ENCODE assay signal across 9 cellular contexts in genomic region chrX:71195959-71196727, GRCh38. TPM values are rescaled to one million over a fixed set of nuclear protein-coding genes. Genes with fewer than 3 reads are reported as not detected.
DNase-seq lines count a peak whose midpoint lies in the region; ATAC-seq and TF ChIP-seq lines count a peak whose summit lies in the region.
"Had no signal": no experiment of that assay in that cellular context is flagged by ENCODE, and none has a peak within 500 bp of the region (broad histone marks: within the 10 kb centered on the region; RNA-seq: fewer than 3 reads in every experiment).

No MANE protein-coding gene starts in this region.

- no peaks in the 10 kb centered on the region for H3K9me3 Mint-ChIP-seq in activated CD4-positive, alpha-beta T cell treated with anti-CD3 and anti-CD28 coated beads, Interleukin-2, amount 10 ng/mL, durations not matched to agents 24 days and 14 days
- H3K9me3 Mint-ChIP-seq in T-helper 1 cell treated with Interleukin-12 subunit alpha and Interleukin-12 subunit beta and Interleukin-4 antibody, amounts not matched to agents 30 μg/mL and 1 μg/mL, for 36 hours: no peaks in the 10 kb centered on the region
- H3K9me3 Mint-ChIP-seq in nephron: peaks cover 7% of the 10 kb centered on the region

- H3K27me3 Mint-ChIP-seq in activated CD4-positive, alpha-beta T cell treated with anti-CD3 and anti-CD28 coated beads, Interleukin-2, amount 10 ng/mL, durations not matched to agents 24 days and 14 days: no peaks in the 10 kb centered on the region
- H3K27me3 Mint-ChIP-seq in T-helper 1 cell treated with Interleukin-12 subunit alpha and Interleukin-12 subunit beta and Interleukin-4 antibody, amounts not matched to agents 30 μg/mL and 1 μg/mL, for 36 hours (ENCODE audit: low read depth): no peaks in the 10 kb centered on the region
- no peaks in the 10 kb centered on the region for H3K27me3 Mint-ChIP-seq in nephron (ENCODE audit: low read depth)

- H3K4me1 Mint-ChIP-seq in activated CD4-positive, alpha-beta T cell treated with anti-CD3 and anti-CD28 coated beads, Interleukin-2, amount 10 ng/mL, durations not matched to agents 24 days and 14 days: peaks cover 24% of the 10 kb centered on the region
- peaks cover 26% of the 10 kb centered on the region for H3K4me1 Mint-ChIP-seq in T-helper 1 cell treated with Interleukin-12 subunit alpha and Interleukin-12 subunit beta and Interleukin-4 antibody, amounts not matched to agents 30 μg/mL and 1 μg/mL, for 36 hours (ENCODE audit: low read depth)
- H3K4me1 Mint-ChIP-seq in nephron: peaks cover 6% of the 10 kb centered on the region

- H3K36me3 Mint-ChIP-seq in activated CD4-positive, alpha-beta T cell treated with anti-CD3 and anti-CD28 coated beads, Interleukin-2, amount 10 ng/mL, durations not matched to agents 24 days and 14 days (ENCODE audit: low read depth): peaks cover 3% of the 10 kb centered on the region
- peaks cover 9% of the 10 kb centered on the region for H3K36me3 Mint-ChIP-seq in T-helper 1 cell treated with Interleukin-12 subunit alpha and Interleukin-12 subunit beta and Interleukin-4 antibody, amounts not matched to agents 30 μg/mL and 1 μg/mL, for 36 hours (ENCODE audit: low read depth)
- no peaks in the 10 kb centered on the region for H3K36me3 Mint-ChIP-seq in nephron (ENCODE audit: low read depth)

- in situ Hi-C loops in HAP-1 (cut with MboI; ENCODE audit: low sequenced_read_pairs): loop anchor here (25.0 kb wide), 1 partner anchor 734 kb away; no protein-coding TSS in a partner anchor

- intact Hi-C loops in activated CD4-positive, alpha-beta T cell treated with anti-CD3 and anti-CD28 coated beads, Interleukin-2, amount 10 ng/mL, durations not matched to agents 24 days and 14 days (cut with micrococcal nuclease): loop anchor here (1.0 to 5.0 kb wide), 3 partner anchors 14 to 87 kb away; partner anchors contain the start of genes NONO and ZMYM3

- no peaks in the 10 kb centered on the region for H3K9me3 ChIP-seq in HAP-1

- no peak for ATAC-seq in HG02884 (IDR thresholded peaks at IDR 0.05; ENCODE audit: unreplicated experiment)

- H3K4me1 ChIP-seq in HAP-1: peaks cover 4% of the 10 kb centered on the region

- peak overlapping the region; percentile 81 for H3K4me3 Mint-ChIP-seq in activated CD4-positive, alpha-beta T cell treated with anti-CD3 and anti-CD28 coated beads, Interleukin-2, amount 10 ng/mL, durations not matched to agents 24 days and 14 days
- H3K4me3 Mint-ChIP-seq in T-helper 1 cell treated with Interleukin-12 subunit alpha and Interleukin-12 subunit beta and Interleukin-4 antibody, amounts not matched to agents 30 μg/mL and 1 μg/mL, for 36 hours: peak overlapping the region; percentile 88
- no peak overlapping the region for H3K4me3 Mint-ChIP-seq in nephron

- no peak for TF ChIP-seq CTCF in nephron (IDR thresholded peaks at IDR 0.05; ENCODE audit: unreplicated experiment in 3 of 3)

- H3K27ac Mint-ChIP-seq in activated CD4-positive, alpha-beta T cell treated with anti-CD3 and anti-CD28 coated beads, Interleukin-2, amount 10 ng/mL, durations not matched to agents 24 days and 14 days: peak overlapping the region; percentile 94
- peak overlapping the region; percentile 92 for H3K27ac Mint-ChIP-seq in T-helper 1 cell treated with Interleukin-12 subunit alpha and Interleukin-12 subunit beta and Interleukin-4 antibody, amounts not matched to agents 30 μg/mL and 1 μg/mL, for 36 hours
- peak overlapping the region in 2 of 3 experiments; percentile 7 to 57 for H3K27ac Mint-ChIP-seq in nephron

- no peaks in the 10 kb centered on the region for H3K27me3 ChIP-seq in HAP-1 (ENCODE audit: low read depth)

- DNase-seq in activated CD4-positive, alpha-beta T cell treated with anti-CD3 and anti-CD28 coated beads, Interleukin-2, amount 10 ng/mL, durations not matched to agents 24 days and 14 days: peak; percentile 63
- no peak for DNase-seq in activated CD4-positive, alpha-beta T cell treated with anti-CD3 and anti-CD28 coated beads for 1 hour
- peak; percentile 14 to 19 for DNase-seq in HAP-1 (ENCODE audit: low spot score in 2 of 2)
- no peak for DNase-seq in erythroblast (lab: John Stamatoyannopoulos, UW)
- DNase-seq in NCI-H187 (lab: John Stamatoyannopoulos, UW): no peak

- H3K4me3 ChIP-seq in HAP-1: no peak overlapping the region

- no peaks in the 10 kb centered on the region for H3K36me3 ChIP-seq in HAP-1 (replicated peaks)

- no peak for TF ChIP-seq POLR2A in erythroblast (IDR thresholded peaks at IDR 0.05; ENCODE audit: low read length)

RNA-seq across cellular contexts. Expression of gene GJB1, which starts 26.9 kb away (rescaled TPM):
- total RNA-seq in activated CD4-positive, alpha-beta T cell treated with anti-CD3 and anti-CD28 coated beads, Interleukin-2, amount 10 ng/mL, durations not matched to agents 24 days and 14 days: not detected in 2 replicates
- total RNA-seq: MCF 10A had no signal

RNA-seq across cellular contexts. Expression of gene NLGN3, which starts 51.5 kb away (rescaled TPM):
- total RNA-seq in activated CD4-positive, alpha-beta T cell treated with anti-CD3 and anti-CD28 coated beads, Interleukin-2, amount 10 ng/mL, durations not matched to agents 24 days and 14 days: 1.0 and 1.1 TPM in 2 replicates

RNA-seq across cellular contexts. Expression of gene ZMYM3, which starts 57.8 kb away (rescaled TPM):
- 16.9 and 20.1 TPM in 2 replicates for total RNA-seq in activated CD4-positive, alpha-beta T cell treated with anti-CD3 and anti-CD28 coated beads, Interleukin-2, amount 10 ng/mL, durations not matched to agents 24 days and 14 days

Comparison
In these comparisons a context has a peak if more than half of its experiments do, and no peak if none do; other contexts are left out.
1. DNase-seq: peak in activated CD4-positive, alpha-beta T cell treated with anti-CD3 and anti-CD28 coated beads, Interleukin-2, amount 10 ng/mL, durations not matched to agents 24 days and 14 days (single experiment) and HAP-1 (2 of 2); none in activated CD4-positive, alpha-beta T cell treated with anti-CD3 and anti-CD28 coated beads for 1 hour (single experiment), erythroblast (0 of 2) and NCI-H187 (0 of 2).
2. H3K27ac Mint-ChIP-seq: peak in every context shown above with its lines; median percentile 94 in activated CD4-positive, alpha-beta T cell treated with anti-CD3 and anti-CD28 coated beads, Interleukin-2, amount 10 ng/mL, durations not matched to agents 24 days and 14 days; 92 in T-helper 1 cell treated with Interleukin-12 subunit alpha and Interleukin-12 subunit beta and Interleukin-4 antibody, amounts not matched to agents 30 μg/mL and 1 μg/mL, for 36 hours; 32 in nephron.
3. H3K4me3 Mint-ChIP-seq: peak in activated CD4-positive, alpha-beta T cell treated with anti-CD3 and anti-CD28 coated beads, Interleukin-2, amount 10 ng/mL, durations not matched to agents 24 days and 14 days (single experiment) and T-helper 1 cell treated with Interleukin-12 subunit alpha and Interleukin-12 subunit beta and Interleukin-4 antibody, amounts not matched to agents 30 μg/mL and 1 μg/mL, for 36 hours (single experiment); none in nephron (0 of 3).